ENCODE assay signal across 15 cellular contexts in genomic region chr3:10855871-10856662, GRCh38. TPM values are rescaled to one million over a fixed set of nuclear protein-coding genes. Genes with fewer than 3 reads are reported as not detected.
DNase-seq lines count a peak whose midpoint lies in the region; ATAC-seq and TF ChIP-seq lines count a peak whose summit lies in the region.
"Had no signal": no experiment of that assay in that cellular context is flagged by ENCODE, and none has a peak within 500 bp of the region (broad histone marks: within the 10 kb centered on the region; RNA-seq: fewer than 3 reads in every experiment).

No MANE protein-coding gene starts in this region.

- no peaks in the 10 kb centered on the region for H3K4me1 ChIP-seq in H9 (ENCODE audit: insufficient read depth, low read length)
- H3K4me1 ChIP-seq: BE2C, suprapubic skin had no signal

- H3K79me1 ChIP-seq in H9 (ENCODE audit: insufficient read depth, low read depth, low read length, poor library complexity, severe bottlenecking) = no peaks in the 10 kb centered on the region

- H3K27me3 Mint-ChIP-seq in H9 (ENCODE audit: low read depth) (peaks cover 75% of the 10 kb centered on the region), WTC11 (ENCODE audit: low read depth) (peaks cover 51% of the 10 kb centered on the region)
- H3K27me3 Mint-ChIP-seq: activated CD4-positive, alpha-beta T cell treated with anti-CD3 and anti-CD28 coated beads, Interleukin-2, amount 10 ng/mL, durations not matched to agents 24 days and 14 days had no signal

- no peak overlapping the region for H3K27ac ChIP-seq in H9 (ENCODE audit: insufficient read length, low read depth, low read length)
- H3K27ac ChIP-seq: dorsolateral prefrontal cortex, suprapubic skin had no signal

- no peak overlapping the region; a peak in 1 of 7 replicates for H3K27ac Mint-ChIP-seq in H9
- H3K27ac Mint-ChIP-seq in WTC11 = no peak overlapping the region
- H3K27ac Mint-ChIP-seq: activated CD4-positive, alpha-beta T cell treated with anti-CD3 and anti-CD28 coated beads, Interleukin-2, amount 10 ng/mL, durations not matched to agents 24 days and 14 days had no signal

- CTCF ChIA-PET in AG04449 (lab: Yijun Ruan, JAX) (no interaction called here), WTC11 (lab: Charles Lee) (interaction anchor here (0.7 to 1.3 kb wide), 7 partner anchors 9 to 204 kb away, joined by 3 to 7 read pairs (median 4); no protein-coding TSS in a partner anchor)

- no peak overlapping the region for H2BK20ac ChIP-seq in H9 (ENCODE audit: low read depth, low read length, poor library complexity, severe bottlenecking)

- H2AFZ ChIP-seq in H9 (ENCODE audit: low read length) = no peak overlapping the region

- WGBS in H9 (ENCODE audit: extremely low coverage, insufficient read length, low lambda C conversion rate) = no CpG with 5 or more reads among the region's 8 CpGs

- H3K4me3 Mint-ChIP-seq in H9 = no peak overlapping the region
- H3K4me3 Mint-ChIP-seq in WTC11 = no peak overlapping the region
- H3K4me3 Mint-ChIP-seq: activated CD4-positive, alpha-beta T cell treated with anti-CD3 and anti-CD28 coated beads, Interleukin-2, amount 10 ng/mL, durations not matched to agents 24 days and 14 days had no signal

- no peak overlapping the region for H3K4me2 ChIP-seq in H9 (ENCODE audit: insufficient read depth, insufficient read length, low read length)

- POLR2A ChIA-PET in AG04449 (lab: Yijun Ruan, JAX) = no interaction called here
- POLR2A ChIA-PET in WTC11 (lab: Charles Lee) = no interaction called here

- H3K4me1 Mint-ChIP-seq in H9 (0 out of 4 replicates have a peak, but pooled peaks cover 0 to 4% of the 10 kb centered on the region in 2 experiments), WTC11 (no peaks in the 10 kb centered on the region)
- H3K4me1 Mint-ChIP-seq: activated CD4-positive, alpha-beta T cell treated with anti-CD3 and anti-CD28 coated beads, Interleukin-2, amount 10 ng/mL, durations not matched to agents 24 days and 14 days had no signal

- H3K36me3 Mint-ChIP-seq in H9 (ENCODE audit: insufficient read depth in 1 of 3, low read depth in 3 of 3) = no peaks in the 10 kb centered on the region
- 0 out of 2 replicates have a peak, but pooled peaks cover 3% of the 10 kb centered on the region for H3K36me3 Mint-ChIP-seq in WTC11

- H3K56ac ChIP-seq in H9 (ENCODE audit: insufficient read length, low read depth, low read length) = no peak overlapping the region

- H4K8ac ChIP-seq in H9 (replicated peaks; ENCODE audit: insufficient read length, low read depth, low read length) = no peak overlapping the region

- no peak overlapping the region for H3K4me3 ChIP-seq in AG04449 (ENCODE audit: low read depth, low read length)
- H3K4me3 ChIP-seq: dorsolateral prefrontal cortex, suprapubic skin had no signal

- H2BK12ac ChIP-seq in H9 (ENCODE audit: insufficient read length, low read depth, low read length) = no peak overlapping the region

- no peaks in the 10 kb centered on the region for H3K23me2 ChIP-seq in H9 (ENCODE audit: insufficient read length, low read depth, low read length, poor library complexity, severe bottlenecking)

- H2BK120ac ChIP-seq in H9 (ENCODE audit: low read depth, low read length, poor library complexity, severe bottlenecking) = no peak overlapping the region

- no peak overlapping the region for H3K9ac ChIP-seq in H9 (ENCODE audit: extremely low read depth, insufficient read length, low read length)

- no peak overlapping the region for H3K23ac ChIP-seq in H9 (ENCODE audit: insufficient read length, low read depth, low read length)

- no peak overlapping the region for H3T11ph ChIP-seq in H9 (ENCODE audit: low read length)

- H3K14ac ChIP-seq in H9 (ENCODE audit: insufficient read depth, low read length) = no peak overlapping the region

- no peak overlapping the region for H4K91ac ChIP-seq in H9 (ENCODE audit: insufficient read length, low read depth, low read length)

- peaks cover 0 to 2% of the 10 kb centered on the region in 2 experiments; a peak in 3 of 5 replicates for H3K9me3 Mint-ChIP-seq in H9
- H3K9me3 Mint-ChIP-seq in WTC11 = peaks cover 19% of the 10 kb centered on the region
- H3K9me3 Mint-ChIP-seq: activated CD4-positive, alpha-beta T cell treated with anti-CD3 and anti-CD28 coated beads, Interleukin-2, amount 10 ng/mL, durations not matched to agents 24 days and 14 days had no signal

- H4K20me1 ChIP-seq in H9 (ENCODE audit: control insufficient read depth, insufficient read depth, insufficient read length) = no peaks in the 10 kb centered on the region

- DNase-seq in AG04449 (ENCODE audit: low read depth, low spot score) (no peak), H9 (no peak), WTC11 (ENCODE audit: low spot score) (peak; percentile 37), iPS DF 4.7 (ENCODE audit: extremely low read depth, low spot score) (peak; percentile 2), AG08395 (ENCODE audit: low spot score) (no peak)
- DNase-seq in effector CD4-positive, alpha-beta T cell = no peak
- no peak for DNase-seq in activated CD4-positive, alpha-beta T cell treated with anti-CD3 and anti-CD28 coated beads for 48 hours
- DNase-seq: activated CD4-positive, alpha-beta T cell treated with anti-CD3 and anti-CD28 coated beads, Interleukin-2, amount 10 ng/mL, durations not matched to agents 24 days and 14 days; BE2C; dorsolateral prefrontal cortex; hippocampal formation; mesenchymal stem cell; retina had no signal

- H3K27me3 ChIP-seq in H9 (ENCODE audit: insufficient read depth, low read length) = no peaks in the 10 kb centered on the region
- H3K27me3 ChIP-seq: BE2C had no signal

- H2AK5ac ChIP-seq in H9 (ENCODE audit: insufficient read length, low read length) = no peak overlapping the region

- H2BK15ac ChIP-seq in H9 (ENCODE audit: low read depth, low read length) = no peak overlapping the region

- peak; percentile 50 for ATAC-seq in WTC11
- no peak for ATAC-seq in HG02970 (IDR thresholded peaks at IDR 0.05; ENCODE audit: low FRiP score, unreplicated experiment)

- H3K9me3 ChIP-seq in H9 (ENCODE audit: control insufficient read depth, low read depth, low read length) = no peaks in the 10 kb centered on the region
- H3K9me3 ChIP-seq: BE2C, suprapubic skin had no signal

- H3K79me2 ChIP-seq in H9 (ENCODE audit: insufficient read depth, low read length) = no peaks in the 10 kb centered on the region

- H3K4ac ChIP-seq in H9 (ENCODE audit: low read depth, low read length) = no peak overlapping the region

- H3K18ac ChIP-seq in H9 (ENCODE audit: insufficient read length, low read depth, low read length) = no peak overlapping the region

- H4K5ac ChIP-seq in H9 (ENCODE audit: insufficient read length, low read depth, low read length) = no peak overlapping the region

- peak; percentile 12 for TF ChIP-seq CTCF in AG04449 (IDR thresholded peaks at IDR 0.05; ENCODE audit: insufficient read depth, low read length, missing control alignments)
- peak; percentile 73 for TF ChIP-seq CTCF in H9 (conservative IDR thresholded peaks at IDR 0.05)
- TF ChIP-seq CTCF in WTC11 (IDR thresholded peaks at IDR 0.05) = peak; percentile 53; the same call in 1 of the 2 replicates

- H2BK5ac ChIP-seq in H9 (ENCODE audit: insufficient read length, low read length) = no peak overlapping the region

TF ChIP-seq in WTC11, 78 proteins besides CTCF, POLR2A, EP300 and RAD21 (continues in another document):
- TF ChIP-seq TP53 (CRISPR knock-in tag; IDR thresholded peaks at IDR 0.05) (no peak), ZNF281 (CRISPR knock-in tag; IDR thresholded peaks at IDR 0.05) (no peak), NR1H2 (CRISPR knock-in tag; IDR thresholded peaks at IDR 0.05) (no peak), USF1 (CRISPR knock-in tag; IDR thresholded peaks at IDR 0.05) (no peak), RELA (CRISPR knock-in tag; IDR thresholded peaks at IDR 0.05; ENCODE audit: borderline replicate concordance) (no peak), GRHL2 (CRISPR knock-in tag; IDR thresholded peaks at IDR 0.05; ENCODE audit: insufficient replicate concordance, severe bottlenecking) (no peak), ZNF263 (CRISPR knock-in tag; IDR thresholded peaks at IDR 0.05; ENCODE audit: low read depth) (no peak), ATF1 (CRISPR knock-in tag; IDR thresholded peaks at IDR 0.05) (no peak), MLX (CRISPR knock-in tag; IDR thresholded peaks at IDR 0.05) (no peak)

RNA-seq across cellular contexts. Expression of gene SLC6A11, which starts 40.0 kb away (rescaled TPM):
- total RNA-seq in H9 (2021) (1.5 and 1.9 TPM in 2 replicates), WTC11 (2021) (0.85 to 1.5 TPM (median 1.1 TPM) in 3 replicates)
- total RNA-seq: activated CD4-positive, alpha-beta T cell treated with anti-CD3 and anti-CD28 coated beads, Interleukin-2, amount 10 ng/mL, durations not matched to agents 24 days and 14 days had no signal

Comparison
In these comparisons a context has a peak if more than half of its experiments do, and no peak if none do; other contexts are left out.
1. DNase-seq: peak in WTC11 (single experiment) and iPS DF 4.7 (single experiment); none in AG04449 (single experiment), H9 (single experiment), effector CD4-positive, alpha-beta T cell (single experiment), activated CD4-positive, alpha-beta T cell treated with anti-CD3 and anti-CD28 coated beads for 48 hours (single experiment) and AG08395 (single experiment).
2. CTCF ChIP-seq: peak in every context shown above with its lines; median percentile 73 in H9; 53 in WTC11; 12 in AG04449.